18 cellular contexts compared by ENCODE assay signal in genomic region chr5:35830587-35830986, GRCh38.
DNase-seq lines count a peak whose midpoint lies in the region; ATAC-seq lines count a peak whose summit lies in the region.
"Had no signal": no experiment of that assay in that cellular context is flagged by ENCODE, and none has a peak within 500 bp of the region (broad histone marks: within the 10 kb centered on the region; RNA-seq: fewer than 3 reads in every experiment).

No MANE protein-coding gene starts in this region.

- H3K36me3 Mint-ChIP-seq in stimulated activated naive CD8-positive, alpha-beta T cell treated with anti-CD3 and anti-CD28 coated beads, Interleukin-15, Interleukin-2, amounts not matched to agents 100 ng/mL and 50 ng/mL, for 24 hours (ENCODE audit: low read depth) = peaks cover 3% of the 10 kb centered on the region
- peaks cover 4% of the 10 kb centered on the region for H3K36me3 Mint-ChIP-seq in activated naive CD8-positive, alpha-beta T cell treated with anti-CD3 and anti-CD28 coated beads, Interleukin-2, amount 50 U/mL, for 24 hours (ENCODE audit: low read depth)
- H3K36me3 Mint-ChIP-seq: neural progenitor cell had no signal

- peaks cover 97% of the 10 kb centered on the region for H3K4me1 Mint-ChIP-seq in stimulated activated naive CD8-positive, alpha-beta T cell treated with anti-CD3 and anti-CD28 coated beads, Interleukin-15, Interleukin-2, amounts not matched to agents 100 ng/mL and 50 ng/mL, for 24 hours (ENCODE audit: low read depth)
- H3K4me1 Mint-ChIP-seq in activated naive CD8-positive, alpha-beta T cell treated with anti-CD3 and anti-CD28 coated beads, Interleukin-2, amount 50 U/mL, for 24 hours = peaks cover 98% of the 10 kb centered on the region
- H3K4me1 Mint-ChIP-seq: neural progenitor cell had no signal

- peak overlapping the region; percentile 99 for H3K27ac Mint-ChIP-seq in stimulated activated naive CD8-positive, alpha-beta T cell treated with anti-CD3 and anti-CD28 coated beads, Interleukin-15, Interleukin-2, amounts not matched to agents 100 ng/mL and 50 ng/mL, for 24 hours
- H3K27ac Mint-ChIP-seq in activated naive CD8-positive, alpha-beta T cell treated with anti-CD3 and anti-CD28 coated beads, Interleukin-2, amount 50 U/mL, for 24 hours = peak overlapping the region; percentile 99
- H3K27ac Mint-ChIP-seq: neural progenitor cell had no signal

- H3K9me3 Mint-ChIP-seq in stimulated activated naive CD8-positive, alpha-beta T cell treated with anti-CD3 and anti-CD28 coated beads, Interleukin-15, Interleukin-2, amounts not matched to agents 100 ng/mL and 50 ng/mL, for 24 hours = no peaks in the 10 kb centered on the region
- H3K9me3 Mint-ChIP-seq in activated naive CD8-positive, alpha-beta T cell treated with anti-CD3 and anti-CD28 coated beads, Interleukin-2, amount 50 U/mL, for 24 hours = no peaks in the 10 kb centered on the region
- H3K9me3 Mint-ChIP-seq: neural progenitor cell had no signal

- no peak for DNase-seq in stimulated activated naive CD8-positive, alpha-beta T cell treated with anti-CD3 and anti-CD28 coated beads, Interleukin-15, Interleukin-2, amounts not matched to agents 100 U/mL and 50 U/mL, for 24 hours
- peak in 3 of 5 experiments; percentile 32 to 76 (median 67) for DNase-seq in T-helper 2 cell
- no peak for DNase-seq in activated naive CD8-positive, alpha-beta T cell treated with anti-CD3 and anti-CD28 coated beads, Interleukin-2, amount 50 U/mL, for 24 hours
- DNase-seq in HCEC 1CT = no peak
- no peak for DNase-seq in SKM-1 (lab: John Stamatoyannopoulos, UW; ENCODE audit: unreplicated experiment)
- no peak for DNase-seq in NCI-H1105 (lab: John Stamatoyannopoulos, UW)
- DNase-seq in NOMO-1 treated with DMSO at 0.1 percent for 48 hours (lab: John Stamatoyannopoulos, UW; ENCODE audit: unreplicated experiment) = no peak
- DNase-seq: activated effector memory CD4-positive, alpha-beta T cell treated with Interleukin-2 at 50 U/mL for 16 hours; AML-193; heart left ventricle; left ventricle myocardium inferior; NCI-H1436 treated with DMSO at 0.1 percent for 48 hours; NCI-H774; psoas muscle; stimulated activated CD4-positive, alpha-beta T cell treated with anti-CD3 and anti-CD28 coated beads, Interleukin-4, amount 100 ng/mL, for 24 hours had no signal

- peak overlapping the region; percentile 51 for H3K4me3 Mint-ChIP-seq in stimulated activated naive CD8-positive, alpha-beta T cell treated with anti-CD3 and anti-CD28 coated beads, Interleukin-15, Interleukin-2, amounts not matched to agents 100 ng/mL and 50 ng/mL, for 24 hours
- H3K4me3 Mint-ChIP-seq in activated naive CD8-positive, alpha-beta T cell treated with anti-CD3 and anti-CD28 coated beads, Interleukin-2, amount 50 U/mL, for 24 hours = peak overlapping the region; percentile 53
- H3K4me3 Mint-ChIP-seq: neural progenitor cell had no signal

- ATAC-seq in stimulated activated naive CD8-positive, alpha-beta T cell treated with anti-CD3 and anti-CD28 coated beads, Interleukin-15, Interleukin-2, amounts not matched to agents 100 U/mL and 50 U/mL, for 24 hours = no peak
- ATAC-seq in activated naive CD8-positive, alpha-beta T cell treated with anti-CD3 and anti-CD28 coated beads, Interleukin-2, amount 50 U/mL, for 24 hours = no peak
- ATAC-seq: heart left ventricle, HepG2, psoas muscle had no signal

- no peaks in the 10 kb centered on the region for H3K27me3 Mint-ChIP-seq in stimulated activated naive CD8-positive, alpha-beta T cell treated with anti-CD3 and anti-CD28 coated beads, Interleukin-15, Interleukin-2, amounts not matched to agents 100 ng/mL and 50 ng/mL, for 24 hours
- no peaks in the 10 kb centered on the region for H3K27me3 Mint-ChIP-seq in activated naive CD8-positive, alpha-beta T cell treated with anti-CD3 and anti-CD28 coated beads, Interleukin-2, amount 50 U/mL, for 24 hours

Comparison
In these comparisons a context has a peak if more than half of its experiments do, and no peak if none do; other contexts are left out.
1. DNase-seq: peak in T-helper 2 cell (3 of 5); none in stimulated activated naive CD8-positive, alpha-beta T cell treated with anti-CD3 and anti-CD28 coated beads, Interleukin-15, Interleukin-2, amounts not matched to agents 100 U/mL and 50 U/mL, for 24 hours (single experiment), activated naive CD8-positive, alpha-beta T cell treated with anti-CD3 and anti-CD28 coated beads, Interleukin-2, amount 50 U/mL, for 24 hours (single experiment), HCEC 1CT (single experiment), SKM-1 (single experiment), NCI-H1105 (single experiment) and NOMO-1 treated with DMSO at 0.1 percent for 48 hours (single experiment).